Comparison of ENCODE assay signal across 18 cellular contexts in genomic region chr2:28450901-28451565, GRCh38. TPM values are rescaled to one million over a fixed set of nuclear protein-coding genes. Genes with fewer than 3 reads are reported as not detected.
DNase-seq lines count a peak whose midpoint lies in the region; ATAC-seq, FAIRE-seq and TF ChIP-seq lines count a peak whose summit lies in the region.
"Had no signal": no experiment of that assay in that cellular context is flagged by ENCODE, and none has a peak within 500 bp of the region (broad histone marks: within the 10 kb centered on the region; RNA-seq: fewer than 3 reads in every experiment).

No MANE protein-coding gene starts in this region.

- intact Hi-C loops in kidney (cut with DNase I) = loop anchor here (10.0 kb wide), 1 partner anchor 746 kb away; no protein-coding TSS in a partner anchor

- no peaks in the 10 kb centered on the region for H3K36me3 Mint-ChIP-seq in activated T-cell treated with anti-CD3 and anti-CD28 coated beads, Interleukin-2, amount 50 U/mL, for 24 hours (ENCODE audit: low read depth)
- H3K36me3 Mint-ChIP-seq in stimulated activated naive CD8-positive, alpha-beta T cell treated with anti-CD3 and anti-CD28 coated beads, Interleukin-15, Interleukin-2, amounts not matched to agents 100 ng/mL and 50 ng/mL, for 24 hours (ENCODE audit: low read depth) = no peaks in the 10 kb centered on the region
- no peaks in the 10 kb centered on the region for H3K36me3 Mint-ChIP-seq in activated naive CD8-positive, alpha-beta T cell treated with anti-CD3 and anti-CD28 coated beads for 36 hours
- peaks cover 11% of the 10 kb centered on the region for H3K36me3 Mint-ChIP-seq in stimulated activated effector memory CD8-positive, alpha-beta T cell treated with anti-CD3 and anti-CD28 coated beads, Interleukin-12 subunit alpha, Interleukin-12 subunit beta, amount 100 ng/mL, for 72 hours

- no peaks in the 10 kb centered on the region for H3K36me3 ChIP-seq in kidney (ENCODE audit: control insufficient read depth in 1 of 2, insufficient read depth in 2 of 2, low read length in 2 of 2)
- H3K36me3 ChIP-seq: HAP-1 had no signal

- no peaks in the 10 kb centered on the region for H3K4me1 ChIP-seq in kidney (ENCODE audit: control insufficient read depth in 1 of 2, insufficient read depth in 1 of 2, low read depth in 1 of 2, low read length in 2 of 2)
- H3K4me1 ChIP-seq: HAP-1 had no signal

- TF ChIP-seq CTCF in kidney (IDR thresholded peaks at IDR 0.05; ENCODE audit: borderline replicate concordance, extremely low read depth, insufficient read depth) = no peak

- H3K27ac Mint-ChIP-seq in activated T-cell treated with anti-CD3 and anti-CD28 coated beads, Interleukin-2, amount 50 U/mL, for 24 hours = peak overlapping the region; percentile 96
- H3K27ac Mint-ChIP-seq in stimulated activated naive CD8-positive, alpha-beta T cell treated with anti-CD3 and anti-CD28 coated beads, Interleukin-15, Interleukin-2, amounts not matched to agents 100 ng/mL and 50 ng/mL, for 24 hours = peak overlapping the region; percentile 92
- H3K27ac Mint-ChIP-seq in stimulated activated naive CD8-positive, alpha-beta T cell treated with anti-CD3 and anti-CD28 coated beads, Interleukin-15, amount 100 ng/mL, for 72 hours = no peak overlapping the region
- peak overlapping the region; percentile 38 for H3K27ac Mint-ChIP-seq in activated naive CD8-positive, alpha-beta T cell treated with anti-CD3 and anti-CD28 coated beads for 36 hours
- H3K27ac Mint-ChIP-seq in stimulated activated effector memory CD8-positive, alpha-beta T cell treated with anti-CD3 and anti-CD28 coated beads, Interleukin-12 subunit alpha, Interleukin-12 subunit beta, amount 100 ng/mL, for 72 hours = peak overlapping the region; percentile 99

- H3K4me1 Mint-ChIP-seq in activated T-cell treated with anti-CD3 and anti-CD28 coated beads, Interleukin-2, amount 50 U/mL, for 24 hours (ENCODE audit: low read depth) = peaks cover 65% of the 10 kb centered on the region
- H3K4me1 Mint-ChIP-seq in stimulated activated naive CD8-positive, alpha-beta T cell treated with anti-CD3 and anti-CD28 coated beads, Interleukin-15, Interleukin-2, amounts not matched to agents 100 ng/mL and 50 ng/mL, for 24 hours (ENCODE audit: low read depth) = peaks cover 52% of the 10 kb centered on the region
- peaks cover 67% of the 10 kb centered on the region for H3K4me1 Mint-ChIP-seq in stimulated activated naive CD8-positive, alpha-beta T cell treated with anti-CD3 and anti-CD28 coated beads, Interleukin-15, amount 100 ng/mL, for 72 hours
- H3K4me1 Mint-ChIP-seq in activated naive CD8-positive, alpha-beta T cell treated with anti-CD3 and anti-CD28 coated beads for 36 hours = peaks cover 49% of the 10 kb centered on the region
- peaks cover 72% of the 10 kb centered on the region for H3K4me1 Mint-ChIP-seq in stimulated activated effector memory CD8-positive, alpha-beta T cell treated with anti-CD3 and anti-CD28 coated beads, Interleukin-12 subunit alpha, Interleukin-12 subunit beta, amount 100 ng/mL, for 72 hours

- no peaks in the 10 kb centered on the region for H3K9me3 Mint-ChIP-seq in activated T-cell treated with anti-CD3 and anti-CD28 coated beads, Interleukin-2, amount 50 U/mL, for 24 hours
- H3K9me3 Mint-ChIP-seq in stimulated activated naive CD8-positive, alpha-beta T cell treated with anti-CD3 and anti-CD28 coated beads, Interleukin-15, Interleukin-2, amounts not matched to agents 100 ng/mL and 50 ng/mL, for 24 hours = no peaks in the 10 kb centered on the region
- no peaks in the 10 kb centered on the region for H3K9me3 Mint-ChIP-seq in stimulated activated naive CD8-positive, alpha-beta T cell treated with anti-CD3 and anti-CD28 coated beads, Interleukin-15, amount 100 ng/mL, for 72 hours
- no peaks in the 10 kb centered on the region for H3K9me3 Mint-ChIP-seq in activated naive CD8-positive, alpha-beta T cell treated with anti-CD3 and anti-CD28 coated beads for 36 hours
- no peaks in the 10 kb centered on the region for H3K9me3 Mint-ChIP-seq in stimulated activated effector memory CD8-positive, alpha-beta T cell treated with anti-CD3 and anti-CD28 coated beads, Interleukin-12 subunit alpha, Interleukin-12 subunit beta, amount 100 ng/mL, for 72 hours

- H3K4me3 Mint-ChIP-seq in activated T-cell treated with anti-CD3 and anti-CD28 coated beads, Interleukin-2, amount 50 U/mL, for 24 hours = no peak overlapping the region
- H3K4me3 Mint-ChIP-seq in stimulated activated naive CD8-positive, alpha-beta T cell treated with anti-CD3 and anti-CD28 coated beads, Interleukin-15, Interleukin-2, amounts not matched to agents 100 ng/mL and 50 ng/mL, for 24 hours = no peak overlapping the region
- no peak overlapping the region for H3K4me3 Mint-ChIP-seq in stimulated activated naive CD8-positive, alpha-beta T cell treated with anti-CD3 and anti-CD28 coated beads, Interleukin-15, amount 100 ng/mL, for 72 hours
- no peak overlapping the region for H3K4me3 Mint-ChIP-seq in activated naive CD8-positive, alpha-beta T cell treated with anti-CD3 and anti-CD28 coated beads for 36 hours
- peak overlapping the region; percentile 84 for H3K4me3 Mint-ChIP-seq in stimulated activated effector memory CD8-positive, alpha-beta T cell treated with anti-CD3 and anti-CD28 coated beads, Interleukin-12 subunit alpha, Interleukin-12 subunit beta, amount 100 ng/mL, for 72 hours

- no peak for DNase-seq in activated T-cell treated with anti-CD3 and anti-CD28 coated beads, Interleukin-2, amount 50 U/mL, for 24 hours
- DNase-seq in activated T-cell treated with anti-CD3 and anti-CD28 coated beads, Interleukin-2, amount 50 U/mL, for 1 hour = no peak
- no peak for DNase-seq in stimulated activated naive CD8-positive, alpha-beta T cell treated with anti-CD3 and anti-CD28 coated beads, Interleukin-15, amount 100 ng/mL, for 72 hours
- no peak for DNase-seq in activated naive CD8-positive, alpha-beta T cell treated with anti-CD3 and anti-CD28 coated beads for 36 hours
- DNase-seq in stimulated activated effector memory CD8-positive, alpha-beta T cell treated with anti-CD3 and anti-CD28 coated beads, Interleukin-12 subunit alpha, Interleukin-12 subunit beta, amount 100 ng/mL, for 72 hours (ENCODE audit: low spot score in 2 of 2) = no peak
- no peak for DNase-seq in kidney
- DNase-seq: ACHN, AML-193, KG1, NCI-H1417 treated with DMSO at 0.1 percent for 48 hours, NCI-H1930, NCI-H2171, NCI-H446, NCI-H69 had no signal

- no peaks in the 10 kb centered on the region for H3K27me3 Mint-ChIP-seq in activated T-cell treated with anti-CD3 and anti-CD28 coated beads, Interleukin-2, amount 50 U/mL, for 24 hours
- no peaks in the 10 kb centered on the region for H3K27me3 Mint-ChIP-seq in stimulated activated naive CD8-positive, alpha-beta T cell treated with anti-CD3 and anti-CD28 coated beads, Interleukin-15, Interleukin-2, amounts not matched to agents 100 ng/mL and 50 ng/mL, for 24 hours
- no peaks in the 10 kb centered on the region for H3K27me3 Mint-ChIP-seq in stimulated activated naive CD8-positive, alpha-beta T cell treated with anti-CD3 and anti-CD28 coated beads, Interleukin-15, amount 100 ng/mL, for 72 hours
- no peaks in the 10 kb centered on the region for H3K27me3 Mint-ChIP-seq in activated naive CD8-positive, alpha-beta T cell treated with anti-CD3 and anti-CD28 coated beads for 36 hours

- no peak overlapping the region for H3K27ac ChIP-seq in kidney (ENCODE audit: low read depth in 2 of 2, low read length in 2 of 2)

- FAIRE-seq in kidney (lab: Jason Lieb, UNC) = no peak

- no peak overlapping the region for H3K4me3 ChIP-seq in kidney (ENCODE audit: low read length in 2 of 2)
- H3K4me3 ChIP-seq: HAP-1 had no signal

- ATAC-seq in stimulated activated naive CD8-positive, alpha-beta T cell treated with anti-CD3 and anti-CD28 coated beads, Interleukin-15, amount 100 ng/mL, for 72 hours = no peak
- ATAC-seq in stimulated activated effector memory CD8-positive, alpha-beta T cell treated with anti-CD3 and anti-CD28 coated beads, Interleukin-12 subunit alpha, Interleukin-12 subunit beta, amount 100 ng/mL, for 72 hours = no peak
- no peak for ATAC-seq in GM21423 (IDR thresholded peaks at IDR 0.05; ENCODE audit: unreplicated experiment)

- H3K9me3 ChIP-seq in kidney (ENCODE audit: control insufficient read depth in 1 of 2, low read length in 2 of 2) = no peaks in the 10 kb centered on the region
- H3K9me3 ChIP-seq: Caco-2, HAP-1 had no signal

- no peak overlapping the region for H3K9ac ChIP-seq in kidney (ENCODE audit: low read length in 2 of 2)

RNA-seq across cellular contexts. Expression of gene PLB1, which starts 44.8 kb away (rescaled TPM):
- 1 to 10 TPM in 1 of 2 experiments, under 1 TPM in 1; 0.99 to 1.4 TPM for total RNA-seq in activated naive CD8-positive, alpha-beta T cell treated with anti-CD3 and anti-CD28 coated beads for 36 hours
- 6.8 TPM for total RNA-seq in kidney
- 0.95 TPM for polyA plus RNA-seq in kidney (ENCODE audit: insufficient read depth, low read depth, low replicate concordance)

RNA-seq across cellular contexts. Expression of gene FOSL2, which starts 58.4 kb away (rescaled TPM):
- 10 to 100 TPM; 32.5 to 39.4 TPM for total RNA-seq in activated naive CD8-positive, alpha-beta T cell treated with anti-CD3 and anti-CD28 coated beads for 36 hours
- 149 TPM for total RNA-seq in kidney
- 20.6 TPM for polyA plus RNA-seq in kidney (ENCODE audit: insufficient read depth, low read depth, low replicate concordance)

Comparison
In these comparisons a context has a peak if more than half of its experiments do, and no peak if none do; other contexts are left out.
1. H3K27ac Mint-ChIP-seq: peak in activated T-cell treated with anti-CD3 and anti-CD28 coated beads, Interleukin-2, amount 50 U/mL, for 24 hours (single experiment), stimulated activated naive CD8-positive, alpha-beta T cell treated with anti-CD3 and anti-CD28 coated beads, Interleukin-15, Interleukin-2, amounts not matched to agents 100 ng/mL and 50 ng/mL, for 24 hours (single experiment), activated naive CD8-positive, alpha-beta T cell treated with anti-CD3 and anti-CD28 coated beads for 36 hours (single experiment) and stimulated activated effector memory CD8-positive, alpha-beta T cell treated with anti-CD3 and anti-CD28 coated beads, Interleukin-12 subunit alpha, Interleukin-12 subunit beta, amount 100 ng/mL, for 72 hours (single experiment); none in stimulated activated naive CD8-positive, alpha-beta T cell treated with anti-CD3 and anti-CD28 coated beads, Interleukin-15, amount 100 ng/mL, for 72 hours (0 of 2).